Comparison of ENCODE assay signal across 16 cellular contexts in genomic region chrX:130114141-130114561, GRCh38. TPM values are rescaled to one million over a fixed set of nuclear protein-coding genes. Genes with fewer than 3 reads are reported as not detected.
DNase-seq lines count a peak whose midpoint lies in the region; ATAC-seq, FAIRE-seq and TF ChIP-seq lines count a peak whose summit lies in the region.
"Had no signal": no experiment of that assay in that cellular context is flagged by ENCODE, and none has a peak within 500 bp of the region (broad histone marks: within the 10 kb centered on the region; RNA-seq: fewer than 3 reads in every experiment).

No MANE protein-coding gene starts in this region.

- no peaks in the 10 kb centered on the region for H3K36me3 Mint-ChIP-seq in astrocyte (ENCODE audit: low read depth, unreplicated experiment)
- H3K36me3 Mint-ChIP-seq in osteocyte (ENCODE audit: unreplicated experiment) = no peaks in the 10 kb centered on the region

- no peak for DNase-seq in GM12891 (ENCODE audit: insufficient read length, low spot score)
- peak; percentile 88 for DNase-seq in M059J (ENCODE audit: low read depth)
- no peak for DNase-seq in astrocyte (ENCODE audit: low read depth)
- DNase-seq in osteocyte (ENCODE audit: extremely low spot score, unreplicated experiment) = no peak
- no peak for DNase-seq in GM10248 (ENCODE audit: extremely low spot score)
- no peak for DNase-seq in COLO829 (ENCODE audit: low spot score)
- no peak for DNase-seq in DMS 273 (lab: John Stamatoyannopoulos, UW; ENCODE audit: unreplicated experiment)
- DNase-seq: activated CD4-positive, alpha-beta memory T cell treated with anti-CD3 and anti-CD28 coated beads, Interleukin-2, amount 10 ng/mL, durations not matched to agents 7 days and 5 days; colonic mucosa; mucosa of descending colon; NCI-H510A treated with DMSO at 0.1 percent for 48 hours; sigmoid colon; stimulated activated CD4-positive, alpha-beta T cell treated with anti-CD3 and anti-CD28 coated beads, Interleukin-4, amount 100 ng/mL, for 1 hour had no signal

- peak overlapping the region; percentile 33 for H3K4me2 ChIP-seq in astrocyte (ENCODE audit: low read length)

- H3K4me3 Mint-ChIP-seq in astrocyte (ENCODE audit: unreplicated experiment) = no peak overlapping the region
- no peak overlapping the region for H3K4me3 Mint-ChIP-seq in osteocyte (ENCODE audit: unreplicated experiment)
- H3K4me3 Mint-ChIP-seq: activated CD4-positive, alpha-beta memory T cell treated with anti-CD3 and anti-CD28 coated beads, Interleukin-2, amount 10 ng/mL, durations not matched to agents 7 days and 5 days had no signal

- CTCF ChIA-PET in GM10248 (lab: Yijun Ruan, JAX) = no interaction called here

- peak; percentile 77 for FAIRE-seq in GM12891 (lab: Jason Lieb, UNC)
- no peak for FAIRE-seq in astrocyte (lab: Jason Lieb, UNC)

- no peak for ATAC-seq in GM18907 (IDR thresholded peaks at IDR 0.05; ENCODE audit: unreplicated experiment)
- ATAC-seq: mucosa of descending colon had no signal

- no peak overlapping the region for H2AFZ ChIP-seq in astrocyte (ENCODE audit: low read depth, low read length)

- H4K20me1 ChIP-seq in astrocyte (ENCODE audit: insufficient read depth, low read length) = peaks cover 3% of the 10 kb centered on the region

- H3K9me3 ChIP-seq in astrocyte (ENCODE audit: insufficient read depth, low read depth, low read length) = no peaks in the 10 kb centered on the region
- H3K9me3 ChIP-seq: colonic mucosa, mucosa of descending colon, sigmoid colon, thoracic aorta had no signal

- no peaks in the 10 kb centered on the region for H3K36me3 ChIP-seq in astrocyte (ENCODE audit: insufficient read depth, low read length)
- H3K36me3 ChIP-seq: colonic mucosa, sigmoid colon, thoracic aorta had no signal

- no peak overlapping the region for H3K9ac ChIP-seq in astrocyte (ENCODE audit: low read length)

- no peak overlapping the region for H3K4me3 ChIP-seq in astrocyte (ENCODE audit: insufficient read depth, low read depth, low read length)
- H3K4me3 ChIP-seq: colonic mucosa, mucosa of descending colon, sigmoid colon, thoracic aorta had no signal

- peak overlapping the region; percentile 42 for H3K27ac ChIP-seq in astrocyte (ENCODE audit: low read depth, low read length)
- H3K27ac ChIP-seq: colonic mucosa, sigmoid colon, thoracic aorta, VCaP had no signal

- no peaks in the 10 kb centered on the region for H3K9me3 Mint-ChIP-seq in astrocyte (ENCODE audit: unreplicated experiment)
- H3K9me3 Mint-ChIP-seq in osteocyte (ENCODE audit: unreplicated experiment) = no peaks in the 10 kb centered on the region
- H3K9me3 Mint-ChIP-seq: activated CD4-positive, alpha-beta memory T cell treated with anti-CD3 and anti-CD28 coated beads, Interleukin-2, amount 10 ng/mL, durations not matched to agents 7 days and 5 days had no signal

- TF ChIP-seq CTCF in astrocyte (IDR thresholded peaks at IDR 0.05; ENCODE audit: insufficient read depth, low read depth, low read length) = no peak
- no peak for TF ChIP-seq CTCF in osteocyte (IDR thresholded peaks at IDR 0.05)
- no peak for TF ChIP-seq CTCF in GM10248 (IDR thresholded peaks at IDR 0.05; ENCODE audit: control extremely low read depth, extremely low read depth, low read depth, missing control alignments)

- H3K27ac Mint-ChIP-seq in astrocyte (ENCODE audit: unreplicated experiment) (no peak overlapping the region), osteocyte (ENCODE audit: unreplicated experiment) (peak overlapping the region; percentile 40)
- H3K27ac Mint-ChIP-seq: activated CD4-positive, alpha-beta memory T cell treated with anti-CD3 and anti-CD28 coated beads, Interleukin-2, amount 10 ng/mL, durations not matched to agents 7 days and 5 days had no signal

- H3K4me1 Mint-ChIP-seq in astrocyte (ENCODE audit: low read depth, unreplicated experiment) = peaks cover 20% of the 10 kb centered on the region
- H3K4me1 Mint-ChIP-seq in osteocyte (ENCODE audit: unreplicated experiment) = peaks cover 32% of the 10 kb centered on the region

- no peak for TF ChIP-seq POLR2A in GM12891 (IDR thresholded peaks at IDR 0.05; ENCODE audit: low read depth, low read length)

- H3K4me1 ChIP-seq in astrocyte (ENCODE audit: insufficient read depth, low read length) = peaks cover 33% of the 10 kb centered on the region
- H3K4me1 ChIP-seq: colonic mucosa had no signal

- no peaks in the 10 kb centered on the region for H3K27me3 Mint-ChIP-seq in astrocyte (ENCODE audit: low read depth, unreplicated experiment)
- no peaks in the 10 kb centered on the region for H3K27me3 Mint-ChIP-seq in osteocyte (ENCODE audit: unreplicated experiment)
- H3K27me3 Mint-ChIP-seq: activated CD4-positive, alpha-beta memory T cell treated with anti-CD3 and anti-CD28 coated beads, Interleukin-2, amount 10 ng/mL, durations not matched to agents 7 days and 5 days had no signal

- POLR2A ChIA-PET in GM10248 (lab: Yijun Ruan, JAX) = no interaction called here

- H3K79me2 ChIP-seq in astrocyte (ENCODE audit: insufficient read depth, low read length) = peaks cover 11% of the 10 kb centered on the region

- no peaks in the 10 kb centered on the region for H3K27me3 ChIP-seq in astrocyte (ENCODE audit: insufficient read depth, low read length)
- H3K27me3 ChIP-seq: colonic mucosa, sigmoid colon had no signal

TF ChIP-seq in GM12891, 5 proteins besides CTCF, POLR2A, EP300 and RAD21:
- TF ChIP-seq PAX5 (IDR thresholded peaks at IDR 0.05; ENCODE audit: insufficient read depth, low read length, severe bottlenecking) (no peak), POLR2AphosphoS5 (IDR thresholded peaks at IDR 0.05; ENCODE audit: low read depth, low read length) (no peak), SPI1 (IDR thresholded peaks at IDR 0.05; ENCODE audit: low read depth, low read length) (no peak), TAF1 (IDR thresholded peaks at IDR 0.05; ENCODE audit: low read depth, low read length) (no peak), POU2F2 (IDR thresholded peaks at IDR 0.05; ENCODE audit: low read depth, low read length) (no peak)

RNA-seq across cellular contexts. Expression of gene ELF4, which starts 3.9 kb away (rescaled TPM):
- polyA plus RNA-seq in GM12891 (2012; ENCODE audit: low read depth, missing spikeins) = 17.1 TPM
- 39.9 and 58.7 TPM in 2 replicates for total RNA-seq in M059J (2014; rRNA removed; shearing (Covaris generic))
- total RNA-seq in astrocyte (30.5 and 31.2 TPM in 2 replicates), osteocyte (24.9 and 25.2 TPM in 2 replicates)

RNA-seq across cellular contexts. Expression of gene AIFM1, which starts 51.5 kb away (rescaled TPM):
- polyA plus RNA-seq in GM12891 (2012; ENCODE audit: low read depth, missing spikeins) = 54.7 TPM
- 39.0 and 69.2 TPM in 2 replicates for total RNA-seq in M059J (2014; rRNA removed; shearing (Covaris generic))
- total RNA-seq in astrocyte (38.1 and 39.6 TPM in 2 replicates), osteocyte (27.7 and 31.2 TPM in 2 replicates)

RNA-seq across cellular contexts. Expression of gene RAB33A, which starts 57.6 kb away (rescaled TPM):
- 20.2 TPM for polyA plus RNA-seq in GM12891 (2012; ENCODE audit: low read depth, missing spikeins)
- 0.42 and 1.1 TPM in 2 replicates for total RNA-seq in M059J (2014; rRNA removed; shearing (Covaris generic))
- total RNA-seq in astrocyte (1.7 and 1.9 TPM in 2 replicates), osteocyte (3.6 and 4.1 TPM in 2 replicates)
- total RNA-seq: thoracic aorta had no signal
